In genomic region chr20:24694727-24695528, GRCh38 we compare ENCODE assay signal across 15 cellular contexts.
DNase-seq lines count a peak whose midpoint lies in the region; ATAC-seq and TF ChIP-seq lines count a peak whose summit lies in the region.
"Had no signal": no experiment of that assay in that cellular context is flagged by ENCODE, and none has a peak within 500 bp of the region (broad histone marks: within the 10 kb centered on the region; RNA-seq: fewer than 3 reads in every experiment).

No MANE protein-coding gene starts in this region.

- H3K9me3 Mint-ChIP-seq in GM23338: no peaks in the 10 kb centered on the region; the same call in 1 of the 3 replicates
- H3K9me3 Mint-ChIP-seq: activated naive CD4-positive, alpha-beta T cell treated with anti-CD3 and anti-CD28 coated beads for 36 hours; memory B cell; stimulated activated naive B cell treated with anti-CD40 and anti-IgM and Interleukin-4, amounts not matched to agents 10 μg/mL and 1 μg/mL and 100 μg/mL, for 72 hours had no signal

- peaks cover 7% of the 10 kb centered on the region for H3K27me3 Mint-ChIP-seq in GM23338 (ENCODE audit: insufficient read depth, low read depth, poor library complexity)

- H3K4me3 ChIP-seq in dorsolateral prefrontal cortex (no peak overlapping the region), upper lobe of right lung (no peak overlapping the region), GM23338 (no peak overlapping the region)

- H3K27me3 ChIP-seq in dorsolateral prefrontal cortex (no peaks in the 10 kb centered on the region), upper lobe of right lung (peaks cover 8% of the 10 kb centered on the region), GM23338 (ENCODE audit: insufficient read depth) (no peaks in the 10 kb centered on the region)
- H3K27me3 ChIP-seq: brain microvascular endothelial cell had no signal

- H3K4me1 ChIP-seq in upper lobe of right lung (no peaks in the 10 kb centered on the region), GM23338 (ENCODE audit: insufficient read depth) (no peaks in the 10 kb centered on the region)

- intact Hi-C loops in dorsolateral prefrontal cortex (cut with DNase I): no loop called here
- intact Hi-C loops in upper lobe of right lung (cut with DNase I): no loop called here

- TF ChIP-seq CTCF in dorsolateral prefrontal cortex (IDR thresholded peaks at IDR 0.05 in 54 of 56, conservative IDR thresholded peaks at IDR 0.05 in 2 of 56; ENCODE audit: low read depth in 1 of 56, partially characterized antibody in 56 of 56) (no peak), upper lobe of right lung (IDR thresholded peaks at IDR 0.05) (no peak), omental fat pad (IDR thresholded peaks at IDR 0.05) (no peak), GM23338 (conservative IDR thresholded peaks at IDR 0.05; ENCODE audit: low read depth in 2 of 2) (no peak)

- H3F3A ChIP-seq in GM23338 (replicated peaks; ENCODE audit: low read depth): no peaks in the 10 kb centered on the region

- H3K79me2 ChIP-seq in GM23338 (replicated peaks; ENCODE audit: insufficient read depth): no peaks in the 10 kb centered on the region

- H3K9me3 ChIP-seq in upper lobe of right lung: no peaks in the 10 kb centered on the region

- H3K4me1 Mint-ChIP-seq in GM23338: no peaks in the 10 kb centered on the region; the same call in 2 of the 3 replicates
- H3K4me1 Mint-ChIP-seq: CD4-positive, alpha-beta memory T cell had no signal

- no peaks in the 10 kb centered on the region; the same call in 2 of the 3 replicates for H3K36me3 Mint-ChIP-seq in GM23338 (ENCODE audit: low read depth)
- H3K36me3 Mint-ChIP-seq: memory B cell; stimulated activated naive B cell treated with anti-CD40 and anti-IgM and Interleukin-4, amounts not matched to agents 10 μg/mL and 1 μg/mL and 100 μg/mL, for 72 hours had no signal

- DNase-seq in activated CD8-positive, alpha-beta memory T cell treated with anti-CD3 and anti-CD28 coated beads for 24 hours: peak; percentile 13
- no peak for DNase-seq in activated CD8-positive, alpha-beta memory T cell treated with anti-CD3 and anti-CD28 coated beads, Interleukin-2, amount 50 U/mL, for 4 hours
- DNase-seq in dorsolateral prefrontal cortex (peak in 6 of 10 donors; percentile 3 to 27 (median 22)), medulla oblongata (ENCODE audit: extremely low spot score) (peak; percentile 32), upper lobe of right lung (peak; percentile 54), omental fat pad (ENCODE audit: low spot score) (no peak), GM23338 (ENCODE audit: low spot score) (no peak)
- DNase-seq: activated naive CD4-positive, alpha-beta T cell treated with anti-CD3 and anti-CD28 coated beads for 36 hours; brain microvascular endothelial cell; CD4-positive, alpha-beta memory T cell; Kasumi-1; NCI-H510A; stimulated activated naive B cell treated with anti-CD40 and anti-IgM and Interleukin-4, amounts not matched to agents 10 μg/mL and 1 μg/mL and 100 μg/mL, for 72 hours had no signal

- H3K27ac ChIP-seq in dorsolateral prefrontal cortex (no peak overlapping the region), upper lobe of right lung (no peak overlapping the region), GM23338 (ENCODE audit: low read depth) (no peak overlapping the region)
- H3K27ac ChIP-seq: brain microvascular endothelial cell had no signal

- no peaks in the 10 kb centered on the region for H4K20me1 ChIP-seq in GM23338 (replicated peaks; ENCODE audit: insufficient read depth)

- no peak overlapping the region for H3K4me3 Mint-ChIP-seq in GM23338
- H3K4me3 Mint-ChIP-seq: activated naive CD4-positive, alpha-beta T cell treated with anti-CD3 and anti-CD28 coated beads for 36 hours; CD4-positive, alpha-beta memory T cell; memory B cell; stimulated activated naive B cell treated with anti-CD40 and anti-IgM and Interleukin-4, amounts not matched to agents 10 μg/mL and 1 μg/mL and 100 μg/mL, for 72 hours had no signal

- H2AFZ ChIP-seq in GM23338: no peak overlapping the region

- H3K27ac Mint-ChIP-seq in GM23338: no peak overlapping the region
- H3K27ac Mint-ChIP-seq: activated naive CD4-positive, alpha-beta T cell treated with anti-CD3 and anti-CD28 coated beads for 36 hours; CD4-positive, alpha-beta memory T cell; memory B cell; stimulated activated naive B cell treated with anti-CD40 and anti-IgM and Interleukin-4, amounts not matched to agents 10 μg/mL and 1 μg/mL and 100 μg/mL, for 72 hours had no signal

- H3K36me3 ChIP-seq in upper lobe of right lung (no peaks in the 10 kb centered on the region), GM23338 (ENCODE audit: insufficient read depth) (no peaks in the 10 kb centered on the region)
- H3K36me3 ChIP-seq: brain microvascular endothelial cell had no signal

- ATAC-seq in upper lobe of right lung (no peak), GM21360 (IDR thresholded peaks at IDR 0.05; ENCODE audit: unreplicated experiment) (no peak), omental fat pad (ENCODE audit: low FRiP score) (no peak), GM23338 (no peak)
- ATAC-seq: stimulated activated naive B cell treated with anti-CD40 and anti-IgM and Interleukin-4, amounts not matched to agents 10 μg/mL and 1 μg/mL and 100 μg/mL, for 72 hours had no signal

- H3K4me2 ChIP-seq in GM23338: no peak overlapping the region

- 0 out of 2 replicates have a peak, but pooled peaks cover 7% of the 10 kb centered on the region for H3K9me2 ChIP-seq in GM23338 (ENCODE audit: insufficient read depth)

TF ChIP-seq in GM23338, 12 proteins besides CTCF, POLR2A, EP300 and RAD21 (continues in another document):
- TF ChIP-seq ZNF462 (CRISPR knock-in tag; IDR thresholded peaks at IDR 0.05) (no peak), STAT1 (IDR thresholded peaks at IDR 0.05; ENCODE audit: unreplicated experiment) (no peak), ZNF114 (CRISPR knock-in tag; IDR thresholded peaks at IDR 0.05) (no peak)

Comparison
In these comparisons a context has a peak if more than half of its experiments do, and no peak if none do; other contexts are left out.
1. DNase-seq: peak in activated CD8-positive, alpha-beta memory T cell treated with anti-CD3 and anti-CD28 coated beads for 24 hours (single experiment), dorsolateral prefrontal cortex (6 of 10), medulla oblongata (single experiment) and upper lobe of right lung (single experiment); none in activated CD8-positive, alpha-beta memory T cell treated with anti-CD3 and anti-CD28 coated beads, Interleukin-2, amount 50 U/mL, for 4 hours (single experiment), omental fat pad (single experiment) and GM23338 (single experiment).